In genomic region chr16:1884155-1884760, GRCh38 we compare ENCODE assay signal across 10 cellular contexts. TPM values are rescaled to one million over a fixed set of nuclear protein-coding genes. Genes with fewer than 3 reads are reported as not detected.
DNase-seq lines count a peak whose midpoint lies in the region; ATAC-seq and TF ChIP-seq lines count a peak whose summit lies in the region.
"Had no signal": no experiment of that assay in that cellular context is flagged by ENCODE, and none has a peak within 500 bp of the region (broad histone marks: within the 10 kb centered on the region; RNA-seq: fewer than 3 reads in every experiment).

No MANE protein-coding gene starts in this region.

- no peak for TF ChIP-seq RAD21 in Ishikawa (IDR thresholded peaks at IDR 0.05; ENCODE audit: low read depth)

- intact Hi-C loops in left colon (cut with DNase I, micrococcal nuclease) = no loop called here
- intact Hi-C loops in posterior cingulate gyrus (cut with DNase I) = no loop called here

- ATAC-seq in SK-N-SH treated with all-trans-retinoic acid at 6 μM for 48 hours = peak; percentile 47; the same call in 1 of the 3 replicates
- ATAC-seq in left colon = peak; percentile 96
- ATAC-seq in GM19328 (IDR thresholded peaks at IDR 0.05; ENCODE audit: unreplicated experiment) = no peak
- ATAC-seq in HG02870 (IDR thresholded peaks at IDR 0.05; ENCODE audit: unreplicated experiment) = no peak
- ATAC-seq: activated T-cell treated with anti-CD3 and anti-CD28 coated beads, Interleukin-2, amount 50 U/mL, for 4 hours had no signal

- DNase-seq in EH (ENCODE audit: low read depth) = peak; percentile 20
- peak; percentile 41 to 48 for DNase-seq in left colon
- DNase-seq in kidney tubule cell (ENCODE audit: low spot score) = no peak
- no peak for DNase-seq in posterior cingulate gyrus
- DNase-seq: activated T-cell treated with anti-CD3 and anti-CD28 coated beads, Interleukin-2, amount 50 U/mL, for 4 hours had no signal

- TF ChIP-seq EP300 in Ishikawa (IDR thresholded peaks at IDR 0.05; ENCODE audit: borderline replicate concordance) = no peak

TF ChIP-seq in Ishikawa, 13 proteins besides CTCF, POLR2A, EP300 and RAD21:
- TF ChIP-seq ZBTB7A (IDR thresholded peaks at IDR 0.05; ENCODE audit: low read depth) (no peak), CEBPB (IDR thresholded peaks at IDR 0.05) (peak; percentile 37; the same call in 1 of the 2 replicates)

TF ChIP-seq in SK-N-SH treated with all-trans-retinoic acid at 6 μM for 48 hours, 23 proteins besides CTCF, POLR2A, EP300 and RAD21:
- TF ChIP-seq POU6F1 (CRISPR knock-in tag; IDR thresholded peaks at IDR 0.05; ENCODE audit: borderline replicate concordance, low read depth) = no peak
- no peak for TF ChIP-seq ESRRG (CRISPR knock-in tag; IDR thresholded peaks at IDR 0.05)
- TF ChIP-seq TSHZ2 (CRISPR knock-in tag; IDR thresholded peaks at IDR 0.05) = no peak
- TF ChIP-seq ISL1 (CRISPR knock-in tag; IDR thresholded peaks at IDR 0.05) = no peak
- TF ChIP-seq ZFP30 (CRISPR knock-in tag; IDR thresholded peaks at IDR 0.05) = no peak
- no peak for TF ChIP-seq BACH2 (CRISPR knock-in tag; IDR thresholded peaks at IDR 0.05; ENCODE audit: borderline replicate concordance)
- no peak for TF ChIP-seq PPARA (CRISPR knock-in tag; IDR thresholded peaks at IDR 0.05; ENCODE audit: borderline replicate concordance)
- no peak for TF ChIP-seq TCF4 (CRISPR knock-in tag; IDR thresholded peaks at IDR 0.05; ENCODE audit: borderline replicate concordance)
- no peak for TF ChIP-seq CREB5 (CRISPR knock-in tag; IDR thresholded peaks at IDR 0.05; ENCODE audit: low read depth)
- TF ChIP-seq GLIS3 (CRISPR knock-in tag; IDR thresholded peaks at IDR 0.05) = no peak

RNA-seq across cellular contexts. Expression of gene MEIOB, which starts 12.3 kb away (rescaled TPM):
- total RNA-seq in left colon = not detected
- total RNA-seq: fibroblast of lung had no signal

RNA-seq across cellular contexts. Expression of gene HS3ST6, which starts 34.0 kb away (rescaled TPM):
- 10 to 100 TPM in 1 of 2 donors, under 1 TPM in 1; 0.31 to 11.8 TPM for total RNA-seq in left colon
- total RNA-seq: activated T-cell treated with anti-CD3 and anti-CD28 coated beads, Interleukin-2, amount 50 U/mL, for 4 hours; fibroblast of lung had no signal

RNA-seq across cellular contexts. Expression of gene FAHD1, which starts 57.3 kb away (rescaled TPM):
- 10 to 100 TPM; 60.0 to 66.9 TPM for total RNA-seq in left colon

RNA-seq across cellular contexts. Expression of gene HAGH, which starts 57.6 kb away (rescaled TPM):
- total RNA-seq in left colon = 10 to 100 TPM; 64.5 to 85.0 TPM

RNA-seq across cellular contexts. Expression of gene MSRB1, which starts 58.7 kb away (rescaled TPM):
- 10 to 100 TPM; 46.0 to 46.6 TPM for total RNA-seq in left colon

Comparison
In these comparisons a context has a peak if more than half of its experiments do, and no peak if none do; other contexts are left out.
1. DNase-seq: peak in EH (single experiment) and left colon (2 of 2); none in kidney tubule cell (single experiment) and posterior cingulate gyrus (0 of 10).
2. ATAC-seq: peak in SK-N-SH treated with all-trans-retinoic acid at 6 μM for 48 hours (single experiment) and left colon (single experiment); none in GM19328 (single experiment) and HG02870 (single experiment).